ENCODE assay signal across 25 cellular contexts in genomic region chr10:128218161-128218560, GRCh38.
"Had no signal": no experiment of that assay in that cellular context is flagged by ENCODE, and none has a peak within 500 bp of the region (broad histone marks: within the 10 kb centered on the region; RNA-seq: fewer than 3 reads in every experiment).

No MANE protein-coding gene starts in this region.

- H3K4me1 ChIP-seq: parathyroid adenoma, psoas muscle, right lobe of liver, sigmoid colon, stomach, tibial artery, upper lobe of left lung, uterus had no signal

- FAIRE-seq: small intestine had no signal

- H3K9me3 ChIP-seq: ovary, psoas muscle, right lobe of liver, sigmoid colon, stomach, testis, tibial artery, transverse colon, upper lobe of left lung, uterus had no signal

- H3K27ac ChIP-seq: ovary, parathyroid adenoma, psoas muscle, right lobe of liver, sigmoid colon, stomach, testis, tibial artery, transverse colon, upper lobe of left lung, uterus had no signal

- H3K27me3 ChIP-seq: ovary, right lobe of liver, sigmoid colon, testis, transverse colon, upper lobe of left lung, uterus had no signal

- H3K9ac ChIP-seq: parathyroid adenoma had no signal

- H3K79me2 ChIP-seq: parathyroid adenoma had no signal

- DNase-seq: naive B cell; naive thymus-derived CD8-positive, alpha-beta T cell; nephron progenitor cell; occipital lobe; ovary; posterior cingulate gyrus; psoas muscle; right cardiac atrium; right lobe of liver; sigmoid colon; small intestine; stimulated activated CD4-positive, alpha-beta T cell treated with anti-CD3 and anti-CD28 coated beads, Interleukin-1b, Interleukin-23, amount 100 ng/mL, for 48 hours; stimulated activated CD4-positive, alpha-beta T cell treated with anti-CD3 and anti-CD28 coated beads, Interleukin-4, amount 100 ng/mL, for 1 hour; stimulated activated CD4-positive, alpha-beta T cell treated with anti-CD3 and anti-CD28 coated beads, Interleukin-4, amount 100 ng/mL, for 4 hours; stimulated activated CD8-positive, alpha-beta memory T cell treated with anti-CD3 and anti-CD28 coated beads, Interleukin-4, amount 100 ng/mL, for 48 hours; stimulated activated naive CD4-positive, alpha-beta T cell; stomach; testis; tibial artery; transverse colon; upper lobe of left lung; uterus had no signal

- H3K4me3 ChIP-seq: ovary, psoas muscle, right lobe of liver, sigmoid colon, stomach, testis, tibial artery, transverse colon, upper lobe of left lung, uterus had no signal

- H3K36me3 ChIP-seq: ovary, right lobe of liver, sigmoid colon, stomach, tibial artery, transverse colon, upper lobe of left lung, uterus had no signal

- ATAC-seq: naive thymus-derived CD8-positive, alpha-beta T cell; natural killer cell treated with Interleukin-12 subunit alpha and Interleukin-12 subunit beta and Interleukin-15 and Interleukin-18, amount 100 ng/mL, for 72 hours; psoas muscle; right cardiac atrium; right lobe of liver; stimulated activated memory B cell treated with anti-CD40 and anti-IgM and Interleukin-4, amounts not matched to agents 10 μg/mL and 1 μg/mL and 100 μg/mL, for 72 hours had no signal

- H2AFZ ChIP-seq: parathyroid adenoma had no signal
